In genomic region chr4:128123036-128123435, GRCh38 we compare ENCODE assay signal across 20 cellular contexts.
"Had no signal": no experiment of that assay in that cellular context is flagged by ENCODE, and none has a peak within 500 bp of the region (broad histone marks: within the 10 kb centered on the region; RNA-seq: fewer than 3 reads in every experiment).

No MANE protein-coding gene starts in this region.

- H3K4me3 ChIP-seq: dorsolateral prefrontal cortex, esophagus muscularis mucosa, heart left ventricle, pancreas, prostate gland, spleen, tibial artery, upper lobe of left lung, uterus had no signal

- H3K36me3 ChIP-seq: prostate gland, uterus had no signal

- H3K27ac ChIP-seq: dorsolateral prefrontal cortex, epithelial cell of prostate, esophagus muscularis mucosa, heart left ventricle, pancreas, prostate gland, spleen, tibial artery, upper lobe of left lung, uterus had no signal

- H3K4me1 ChIP-seq: esophagus muscularis mucosa, heart left ventricle, prostate gland, spleen, tibial artery, upper lobe of left lung, uterus had no signal

- H3K27me3 ChIP-seq: dorsolateral prefrontal cortex, esophagus muscularis mucosa, heart left ventricle, pancreas, spleen, tibial artery, upper lobe of left lung, uterus had no signal

- DNase-seq: cortex of kidney; dorsolateral prefrontal cortex; effector CD8-positive, alpha-beta T cell; foreskin fibroblast; heart left ventricle; hippocampal formation; kidney glomerular epithelial cell; natural killer cell; nucleus accumbens; pancreas; spleen; stimulated activated CD4-positive, alpha-beta T cell treated with anti-CD3 and anti-CD28 coated beads, Interleukin-15, amount 100 ng/mL, for 24 hours; stimulated activated CD4-positive, alpha-beta T cell treated with anti-CD3 and anti-CD28 coated beads, Interleukin-1b, Interleukin-23, amount 100 ng/mL, for 48 hours; stimulated activated CD4-positive, alpha-beta T cell treated with anti-CD3 and anti-CD28 coated beads, Interleukin-4, amount 100 ng/mL, for 24 hours; tibial artery; upper lobe of left lung; uterus had no signal
